8 cellular contexts compared by ENCODE assay signal in genomic region chr2:179861777-179862117, GRCh38. TPM values are rescaled to one million over a fixed set of nuclear protein-coding genes. Genes with fewer than 3 reads are reported as not detected.
DNase-seq lines count a peak whose midpoint lies in the region; ATAC-seq and TF ChIP-seq lines count a peak whose summit lies in the region.

No MANE protein-coding gene starts in this region.

- H3K4me2 ChIP-seq in parathyroid adenoma (ENCODE audit: low read length): peak overlapping the region; percentile 80

- H3K27ac Mint-ChIP-seq in activated T-cell treated with anti-CD3 and anti-CD28 coated beads, Interleukin-2, amount 50 U/mL, for 24 hours: no peak overlapping the region

- no peaks in the 10 kb centered on the region for H3K9me3 Mint-ChIP-seq in activated T-cell treated with anti-CD3 and anti-CD28 coated beads, Interleukin-2, amount 50 U/mL, for 24 hours
- H3K9me3 Mint-ChIP-seq in activated T-cell treated with anti-CD3 and anti-CD28 coated beads, Interleukin-2, amount 50 U/mL, for 4 hours: no peaks in the 10 kb centered on the region

- ATAC-seq in activated T-cell treated with anti-CD3 and anti-CD28 coated beads, Interleukin-2, amount 50 U/mL, for 4 hours: no peak

- H3K4me1 Mint-ChIP-seq in activated T-cell treated with anti-CD3 and anti-CD28 coated beads, Interleukin-2, amount 50 U/mL, for 24 hours (ENCODE audit: low read depth): peaks cover 13% of the 10 kb centered on the region
- peaks cover 14% of the 10 kb centered on the region for H3K4me1 Mint-ChIP-seq in activated T-cell treated with anti-CD3 and anti-CD28 coated beads, Interleukin-2, amount 50 U/mL, for 4 hours (ENCODE audit: low read depth)

- peaks cover 3% of the 10 kb centered on the region for H3K27me3 ChIP-seq in parathyroid adenoma (ENCODE audit: control insufficient read depth, insufficient read depth, low read length)

- peaks cover 54% of the 10 kb centered on the region for H3K27me3 Mint-ChIP-seq in activated T-cell treated with anti-CD3 and anti-CD28 coated beads, Interleukin-2, amount 50 U/mL, for 24 hours
- H3K27me3 Mint-ChIP-seq in activated T-cell treated with anti-CD3 and anti-CD28 coated beads, Interleukin-2, amount 50 U/mL, for 4 hours (ENCODE audit: low read depth): peaks cover 43% of the 10 kb centered on the region

- H3K9me3 ChIP-seq in parathyroid adenoma (ENCODE audit: control insufficient read depth, low read length): no peaks in the 10 kb centered on the region

- H3K36me3 Mint-ChIP-seq in activated T-cell treated with anti-CD3 and anti-CD28 coated beads, Interleukin-2, amount 50 U/mL, for 24 hours (ENCODE audit: low read depth): no peaks in the 10 kb centered on the region
- no peaks in the 10 kb centered on the region for H3K36me3 Mint-ChIP-seq in activated T-cell treated with anti-CD3 and anti-CD28 coated beads, Interleukin-2, amount 50 U/mL, for 4 hours (ENCODE audit: insufficient read depth)

- H3K9ac ChIP-seq in parathyroid adenoma: no peak overlapping the region

- H2AFZ ChIP-seq in parathyroid adenoma: peak overlapping the region; percentile 65

- H3K79me2 ChIP-seq in parathyroid adenoma: no peaks in the 10 kb centered on the region

- TF ChIP-seq CTCF in epithelial cell of proximal tubule (conservative IDR thresholded peaks at IDR 0.05; ENCODE audit: low read depth, low read length) (no peak), parathyroid adenoma (IDR thresholded peaks at IDR 0.05) (no peak)

- H3K27ac ChIP-seq in parathyroid adenoma: no peak overlapping the region

- H3K4me3 Mint-ChIP-seq in activated T-cell treated with anti-CD3 and anti-CD28 coated beads, Interleukin-2, amount 50 U/mL, for 24 hours: peak overlapping the region; percentile 38
- H3K4me3 Mint-ChIP-seq in activated T-cell treated with anti-CD3 and anti-CD28 coated beads, Interleukin-2, amount 50 U/mL, for 4 hours: no peak overlapping the region

- DNase-seq in activated T-cell treated with anti-CD3 and anti-CD28 coated beads, Interleukin-2, amount 50 U/mL, for 24 hours: no peak
- no peak for DNase-seq in activated T-cell treated with anti-CD3 and anti-CD28 coated beads, Interleukin-2, amount 50 U/mL, for 4 hours
- peak; percentile 23 for DNase-seq in NCI-H526 treated with DMSO at 0.1 percent for 48 hours (lab: John Stamatoyannopoulos, UW)
- no peak for DNase-seq in epithelial cell of proximal tubule (ENCODE audit: low read depth)
- no peak for DNase-seq in NCI-H446 treated with DMSO at 0.1 percent for 48 hours (lab: John Stamatoyannopoulos, UW)
- DNase-seq in NK-92 treated with Interleukin-12 subunit alpha and Interleukin-12 subunit beta, amount 100 ng/mL, for 24 hours (lab: John Stamatoyannopoulos, UW): no peak
- no peak for DNase-seq in activated CD4-positive, alpha-beta T cell treated with anti-CD3 and anti-CD28 coated beads for 1 hour

- H3K4me3 ChIP-seq in epithelial cell of proximal tubule (ENCODE audit: low read depth, low read length) (peak overlapping the region; percentile 44), parathyroid adenoma (ENCODE audit: low read depth, low read length) (peak overlapping the region; percentile 48)

- no peaks in the 10 kb centered on the region for H3K4me1 ChIP-seq in parathyroid adenoma

- H3K36me3 ChIP-seq in parathyroid adenoma (ENCODE audit: control insufficient read depth, insufficient read depth, low read length): no peaks in the 10 kb centered on the region

RNA-seq across cellular contexts. Expression of gene ZNF385B, which starts 0.3 kb away (rescaled TPM):
- total RNA-seq in activated T-cell treated with anti-CD3 and anti-CD28 coated beads, Interleukin-2, amount 50 U/mL, for 4 hours: under 1 TPM in 1 of 3 donors, not detected in 2; 0.08 TPM
- under 0.01 and 0.69 TPM in 2 replicates for total RNA-seq in epithelial cell of proximal tubule
